In genomic region chr5:168295574-168296201, GRCh38 we compare ENCODE assay signal across 8 cellular contexts. TPM values are rescaled to one million over a fixed set of nuclear protein-coding genes. Genes with fewer than 3 reads are reported as not detected.
A peak's percentile ranks its signal among the peaks of the same experiment; 100 is the strongest.
DNase-seq lines count a peak whose midpoint lies in the region; ATAC-seq, FAIRE-seq and TF ChIP-seq lines count a peak whose summit lies in the region.

No MANE protein-coding gene starts in this region.

- H3K27ac Mint-ChIP-seq in CD14-positive monocyte = no peak overlapping the region

- TF ChIP-seq CTCF in epithelial cell of esophagus (IDR thresholded peaks at IDR 0.05; ENCODE audit: insufficient read depth, low read depth, low read length, missing control alignments) (peak; percentile 76), CD14-positive monocyte (IDR thresholded peaks at IDR 0.05) (no peak)

- H3K4me3 Mint-ChIP-seq in CD14-positive monocyte = no peak overlapping the region

- no peak overlapping the region for H3K4me3 ChIP-seq in epithelial cell of esophagus (ENCODE audit: low read length)

- no peak for FAIRE-seq in GM12892 (lab: Jason Lieb, UNC)

- H3K4me1 Mint-ChIP-seq in CD14-positive monocyte = peaks cover 3% of the 10 kb centered on the region

- peaks cover 29 to 42% (median 38%) of the 10 kb centered on the region in 3 donors for H3K27me3 Mint-ChIP-seq in CD14-positive monocyte (ENCODE audit: low read depth in 3 of 3)

- H3K36me3 Mint-ChIP-seq in CD14-positive monocyte = peaks cover 0 to 5% of the 10 kb centered on the region in 2 donors

- peak; percentile 80 for DNase-seq in Ammon's horn (ENCODE audit: low spot score)
- peak; percentile 82 for DNase-seq in NCI-H226
- peak; percentile 71 for DNase-seq in epithelial cell of esophagus (ENCODE audit: low read depth)
- DNase-seq in midbrain (lab: John Stamatoyannopoulos, UW) = peak; percentile 69
- DNase-seq in CD14-positive monocyte (ENCODE audit: low spot score) = no peak
- DNase-seq in activated effector memory CD4-positive, alpha-beta T cell treated with Interleukin-2 at 50 U/mL for 16 hours = no peak
- DNase-seq in GM12892 (ENCODE audit: insufficient read length) = no peak

- no peak for TF ChIP-seq POLR2A in GM12892 (IDR thresholded peaks at IDR 0.05; ENCODE audit: low read depth, low read length)

- H3K9me3 Mint-ChIP-seq in CD14-positive monocyte = peaks cover 0 to 7% (median 1%) of the 10 kb centered on the region in 7 donors

- ATAC-seq in GM18498 (IDR thresholded peaks at IDR 0.05; ENCODE audit: unreplicated experiment) = no peak

- intact Hi-C loops in CD14-positive monocyte (cut with micrococcal nuclease) = no loop called here

RNA-seq across cellular contexts. Expression of gene WWC1, which starts 4.2 kb away (rescaled TPM):
- not detected for polyA plus RNA-seq in CD14-positive monocyte
- 4.9 TPM for polyA plus RNA-seq in GM12892 (2012; ENCODE audit: missing spikeins)

Comparison
In these comparisons a context has a peak if more than half of its experiments do, and no peak if none do; other contexts are left out.
1. DNase-seq: peak in Ammon's horn (single experiment), NCI-H226 (single experiment), epithelial cell of esophagus (single experiment) and midbrain (single experiment); none in CD14-positive monocyte (single experiment), activated effector memory CD4-positive, alpha-beta T cell treated with Interleukin-2 at 50 U/mL for 16 hours (single experiment) and GM12892 (single experiment).